8 cellular contexts compared by ENCODE assay signal in genomic region chr3:47283596-47284364, GRCh38. TPM values are rescaled to one million over a fixed set of nuclear protein-coding genes. Genes with fewer than 3 reads are reported as not detected.
DNase-seq lines count a peak whose midpoint lies in the region; ATAC-seq and TF ChIP-seq lines count a peak whose summit lies in the region.

No MANE protein-coding gene starts in this region.

- H3K9me3 Mint-ChIP-seq in activated T-helper 1 cell treated with anti-CD3 and anti-CD28 coated beads, Interleukin-12 subunit alpha, Interleukin-12 subunit beta, Interleukin-2, Interleukin-4 antibody, amounts not matched to agents 30 ng/mL and 10 ng/mL and 1 ng/mL, durations not matched to agents 14 hours and 24 hours and 36 hours = no peaks in the 10 kb centered on the region

- peak overlapping the region; percentile 98 for H3K4me3 Mint-ChIP-seq in activated T-helper 1 cell treated with anti-CD3 and anti-CD28 coated beads, Interleukin-12 subunit alpha, Interleukin-12 subunit beta, Interleukin-2, Interleukin-4 antibody, amounts not matched to agents 30 ng/mL and 10 ng/mL and 1 ng/mL, durations not matched to agents 14 hours and 24 hours and 36 hours

- peaks cover 15% of the 10 kb centered on the region for H3K36me3 Mint-ChIP-seq in activated T-helper 1 cell treated with anti-CD3 and anti-CD28 coated beads, Interleukin-12 subunit alpha, Interleukin-12 subunit beta, Interleukin-2, Interleukin-4 antibody, amounts not matched to agents 30 ng/mL and 10 ng/mL and 1 ng/mL, durations not matched to agents 14 hours and 24 hours and 36 hours (ENCODE audit: low read depth)

- H3K4me3 ChIP-seq in heart left ventricle = peak overlapping the region; percentile 66 to 90 (median 84)
- peak overlapping the region; percentile 92 for H3K4me3 ChIP-seq in retinal pigment epithelial cell (ENCODE audit: low read length)

- no peak for ATAC-seq in heart left ventricle

- TF ChIP-seq POLR2A in heart left ventricle (IDR thresholded peaks at IDR 0.05) = no peak

- no peaks in the 10 kb centered on the region for H3K27me3 ChIP-seq in heart left ventricle

- H3K4me1 ChIP-seq in heart left ventricle = peaks cover 7 to 56% (median 30%) of the 10 kb centered on the region in 12 donors

- no peaks in the 10 kb centered on the region for H3K27me3 Mint-ChIP-seq in activated T-helper 1 cell treated with anti-CD3 and anti-CD28 coated beads, Interleukin-12 subunit alpha, Interleukin-12 subunit beta, Interleukin-2, Interleukin-4 antibody, amounts not matched to agents 30 ng/mL and 10 ng/mL and 1 ng/mL, durations not matched to agents 14 hours and 24 hours and 36 hours (ENCODE audit: insufficient read depth)

- TF ChIP-seq CTCF in heart left ventricle (IDR thresholded peaks at IDR 0.05) = no peak
- no peak for TF ChIP-seq CTCF in retinal pigment epithelial cell (conservative IDR thresholded peaks at IDR 0.05; ENCODE audit: low read depth, low read length)

- peaks cover 45% of the 10 kb centered on the region for H3K4me1 Mint-ChIP-seq in activated T-helper 1 cell treated with anti-CD3 and anti-CD28 coated beads, Interleukin-12 subunit alpha, Interleukin-12 subunit beta, Interleukin-2, Interleukin-4 antibody, amounts not matched to agents 30 ng/mL and 10 ng/mL and 1 ng/mL, durations not matched to agents 14 hours and 24 hours and 36 hours (ENCODE audit: low read depth)

- DNase-seq in COLO668 (lab: John Stamatoyannopoulos, UW; ENCODE audit: unreplicated experiment) = peak; percentile 20
- DNase-seq in M059J (ENCODE audit: low read depth) = peak; percentile 10
- peak; percentile 14 for DNase-seq in activated T-helper 1 cell treated with anti-CD3 and anti-CD28 coated beads, Interleukin-12 subunit alpha, Interleukin-12 subunit beta, Interleukin-2, Interleukin-4 antibody, amounts not matched to agents 30 ng/mL and 10 ng/mL and 1 ng/mL, durations not matched to agents 14 hours and 24 hours and 36 hours (ENCODE audit: low spot score)
- DNase-seq in heart left ventricle = peak in 1 of 5 donors; percentile 59
- no peak for DNase-seq in retinal pigment epithelial cell (ENCODE audit: low read depth)
- DNase-seq in GM19238 (ENCODE audit: insufficient read length, low spot score) = no peak
- no peak for DNase-seq in NCI-H2081 treated with DMSO at 0.1 percent for 48 hours (lab: John Stamatoyannopoulos, UW)
- no peak for DNase-seq in KG1 (lab: John Stamatoyannopoulos, UW)

- WGBS in heart left ventricle, 4 donors = 31 to 36% (median 32%) methylated on average over 12 of the region's 12 CpGs

- intact Hi-C loops in activated T-helper 1 cell treated with anti-CD3 and anti-CD28 coated beads, Interleukin-12 subunit alpha, Interleukin-12 subunit beta, Interleukin-2, Interleukin-4 antibody, amounts not matched to agents 30 ng/mL and 10 ng/mL and 1 ng/mL, durations not matched to agents 14 hours and 24 hours and 36 hours (cut with micrococcal nuclease) = loop anchor here (2.0 to 5.0 kb wide), 7 partner anchors 39 to 519 kb away; partner anchors contain the start of genes CCDC12, DHX30, ELP6 and SMARCC1
- intact Hi-C loops in heart left ventricle (cut with DNase I) = loop anchor here in 6 of 10 donors (2.0 to 10.0 kb wide), 6 partner anchors 34 to 121 kb away; partner anchors contain the start of genes SETD2 (in 3 of the 6) and PTPN23 (in 1 of the 6)

- peak overlapping the region in 11 of 12 donors; percentile 88 to 98 (median 95) for H3K27ac ChIP-seq in heart left ventricle

- peaks cover 0 to 26% (median 17%) of the 10 kb centered on the region in 9 donors for H3K36me3 ChIP-seq in heart left ventricle

- no peaks in the 10 kb centered on the region for H3K9me3 ChIP-seq in heart left ventricle

- peak overlapping the region; percentile 100 for H3K27ac Mint-ChIP-seq in activated T-helper 1 cell treated with anti-CD3 and anti-CD28 coated beads, Interleukin-12 subunit alpha, Interleukin-12 subunit beta, Interleukin-2, Interleukin-4 antibody, amounts not matched to agents 30 ng/mL and 10 ng/mL and 1 ng/mL, durations not matched to agents 14 hours and 24 hours and 36 hours

RNA-seq across cellular contexts. Expression of gene KLHL18, which starts 1.0 kb away (rescaled TPM):
- 6.9 and 12.7 TPM in 2 replicates for total RNA-seq in M059J (2014; rRNA removed; shearing (Covaris generic))
- total RNA-seq in activated T-helper 1 cell treated with anti-CD3 and anti-CD28 coated beads, Interleukin-12 subunit alpha, Interleukin-12 subunit beta, Interleukin-2, Interleukin-4 antibody, amounts not matched to agents 30 ng/mL and 10 ng/mL and 1 ng/mL, durations not matched to agents 14 hours and 24 hours and 36 hours = 48.3 and 48.7 TPM in 2 replicates
- 10 to 100 TPM; 15.2 to 51.0 (median 43.5) TPM for total RNA-seq in heart left ventricle
- polyA plus RNA-seq in heart left ventricle = 100 to 1,000 TPM in 1 of 2 donors, 10 to 100 TPM in 1; 50.4 to 109 TPM

RNA-seq across cellular contexts. Expression of gene KIF9, which starts 1.2 kb away (rescaled TPM):
- 3.1 and 5.7 TPM in 2 replicates for total RNA-seq in M059J (2014; rRNA removed; shearing (Covaris generic))
- total RNA-seq in activated T-helper 1 cell treated with anti-CD3 and anti-CD28 coated beads, Interleukin-12 subunit alpha, Interleukin-12 subunit beta, Interleukin-2, Interleukin-4 antibody, amounts not matched to agents 30 ng/mL and 10 ng/mL and 1 ng/mL, durations not matched to agents 14 hours and 24 hours and 36 hours = 3.3 and 3.4 TPM in 2 replicates
- total RNA-seq in heart left ventricle = 10 to 100 TPM in 3 of 9 donors, 1 to 10 TPM in 6; 5.2 to 13.0 (median 8.6) TPM
- 10 to 100 TPM in 1 of 2 donors, 1 to 10 TPM in 1; 8.7 to 19.2 TPM for polyA plus RNA-seq in heart left ventricle

Comparison
In these comparisons a context has a peak if more than half of its experiments do, and no peak if none do; other contexts are left out.
1. DNase-seq: peak in COLO668 (single experiment), M059J (single experiment) and activated T-helper 1 cell treated with anti-CD3 and anti-CD28 coated beads, Interleukin-12 subunit alpha, Interleukin-12 subunit beta, Interleukin-2, Interleukin-4 antibody, amounts not matched to agents 30 ng/mL and 10 ng/mL and 1 ng/mL, durations not matched to agents 14 hours and 24 hours and 36 hours (single experiment); none in retinal pigment epithelial cell (single experiment), GM19238 (single experiment), NCI-H2081 treated with DMSO at 0.1 percent for 48 hours (single experiment) and KG1 (single experiment).